In the genomic region with DNA sequence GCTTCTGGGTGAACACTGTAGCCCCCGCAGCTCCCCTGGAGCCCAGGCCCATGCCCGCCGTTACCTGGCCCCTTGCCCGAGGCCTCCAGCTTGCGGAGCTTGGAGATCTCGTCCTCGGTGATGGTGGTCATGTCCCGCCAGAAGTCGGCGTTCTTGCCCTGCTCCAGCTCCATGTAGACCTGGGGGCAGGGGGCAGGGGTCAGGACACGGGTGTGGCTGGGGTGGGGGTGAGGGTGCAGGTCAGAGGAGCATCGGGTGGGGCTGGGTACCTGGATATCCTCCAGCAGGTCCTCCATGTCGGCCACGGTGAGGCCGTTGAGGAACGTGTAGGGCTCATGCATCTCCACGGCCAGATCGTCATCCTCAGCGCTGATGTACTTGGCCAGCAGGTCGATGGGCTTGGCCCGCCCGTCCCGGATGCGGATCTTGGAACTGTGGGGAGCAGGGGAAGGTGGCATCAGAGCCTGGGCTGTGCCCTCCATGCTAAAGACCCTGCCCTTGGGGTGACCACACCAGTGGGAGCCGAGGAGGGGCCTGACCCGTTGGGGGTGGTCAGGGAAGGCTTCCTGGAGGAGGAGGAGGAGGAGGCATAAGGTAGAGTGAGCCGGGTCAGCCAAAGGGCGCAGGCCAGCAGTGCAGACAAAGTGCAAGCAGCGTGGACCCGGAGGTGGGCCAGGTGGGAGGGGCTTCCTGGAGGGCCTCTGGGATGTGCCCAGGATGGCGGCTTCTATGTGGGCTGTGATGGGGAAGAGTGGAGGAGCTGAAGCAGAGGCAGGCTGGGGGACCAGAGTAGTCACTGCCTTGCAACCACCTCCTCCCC, we compare ENCODE assay signal across 18 cellular contexts. TPM values are rescaled to one million over a fixed set of nuclear protein-coding genes. Genes with fewer than 3 reads are reported as not detected.
DNase-seq lines count a peak whose midpoint lies in the region; ATAC-seq and TF ChIP-seq lines count a peak whose summit lies in the region.
"Had no signal": no experiment of that assay in that cellular context is flagged by ENCODE, and none has a peak within 500 bp of the region (broad histone marks: within the 10 kb centered on the region; RNA-seq: fewer than 3 reads in every experiment).

No MANE protein-coding gene starts in this region.

- no peaks in the 10 kb centered on the region for H4K20me1 ChIP-seq in PC-3 (ENCODE audit: low read length)

- no TSS peak for BruUV-seq in PC-3 (replicated peaks; lab: Mats Ljungman, UMichigan)

- peaks cover 13% of the 10 kb centered on the region for H3K4me1 ChIP-seq in CD8-positive, alpha-beta T cell (ENCODE audit: insufficient read depth, low read length)
- H3K4me1 ChIP-seq in PC-3 (ENCODE audit: insufficient read depth, low read length): no peaks in the 10 kb centered on the region

- H3K4me1 Mint-ChIP-seq in CD8-positive, alpha-beta T cell (ENCODE audit: low read depth): peaks cover 11% of the 10 kb centered on the region
- H3K4me1 Mint-ChIP-seq in glutamatergic neuron (ENCODE audit: low read depth, unreplicated experiment): no peaks in the 10 kb centered on the region
- H3K4me1 Mint-ChIP-seq in activated CD4-positive, alpha-beta memory T cell treated with anti-CD3 and anti-CD28 coated beads for 36 hours (ENCODE audit: low read depth): peaks cover under 1% of the 10 kb centered on the region

- peak; percentile 53 for TF ChIP-seq CTCF in 22Rv1 (IDR thresholded peaks at IDR 0.05)
- TF ChIP-seq CTCF in CD8-positive, alpha-beta T cell (IDR thresholded peaks at IDR 0.05): peak; percentile 4
- TF ChIP-seq CTCF in PC-3 (conservative IDR thresholded peaks at IDR 0.05; ENCODE audit: low read depth, low read length): 0 out of 2 replicates have a peak, but pooled peaks have one; percentile 13
- peak; percentile 41 for TF ChIP-seq CTCF in glutamatergic neuron (IDR thresholded peaks at IDR 0.05; ENCODE audit: partially characterized antibody, unreplicated experiment)

- no peak overlapping the region for H3K4me3 ChIP-seq in CD8-positive, alpha-beta T cell (ENCODE audit: low read depth, low read length)
- H3K4me3 ChIP-seq in PC-3 (ENCODE audit: low read length): no peak overlapping the region
- H3K4me3 ChIP-seq: body of pancreas, GM23248, skin epidermis had no signal

- CTCF ChIA-PET in CD8-positive, alpha-beta T cell (lab: Charles Lee): interaction anchor here (0.6 to 7.1 kb wide), 9 partner anchors 10 to 86 kb away, joined by 3 to 55 read pairs (median 5); a partner anchor contains a TSS
- CTCF ChIA-PET in PC-3 (lab: Charles Lee): no interaction called here
- CTCF ChIA-PET in activated CD4-positive, alpha-beta memory T cell treated with anti-CD3 and anti-CD28 coated beads for 36 hours (lab: Charles Lee): interaction anchor here (0.7 to 2.2 kb wide), 6 partner anchors 33 to 80 kb away, joined by 3 to 5 read pairs (median 3); no protein-coding TSS in a partner anchor

- H3F3A ChIP-seq in PC-3 (ENCODE audit: low read length, unreplicated experiment): no peaks in the 10 kb centered on the region

- no peak overlapping the region for H3K27ac Mint-ChIP-seq in CD8-positive, alpha-beta T cell
- H3K27ac Mint-ChIP-seq in glutamatergic neuron (ENCODE audit: unreplicated experiment): no peak overlapping the region
- no peak overlapping the region for H3K27ac Mint-ChIP-seq in activated CD4-positive, alpha-beta memory T cell treated with anti-CD3 and anti-CD28 coated beads for 36 hours
- H3K27ac Mint-ChIP-seq: activated naive CD8-positive, alpha-beta T cell treated with anti-CD3 and anti-CD28 coated beads, Interleukin-2, amount 10 ng/mL, durations not matched to agents 7 days and 5 days; CD4-positive, alpha-beta memory T cell; memory B cell; type B pancreatic cell had no signal

- in situ Hi-C loops in ACHN (cut with HindIII; ENCODE audit: low pct_ligation_motif_present, low pct_unique_long_range_greater_than_20kb, low sequenced_read_pairs): no loop called here

- H3K36me3 ChIP-seq in CD8-positive, alpha-beta T cell (ENCODE audit: insufficient read depth, low read length): no peaks in the 10 kb centered on the region
- no peaks in the 10 kb centered on the region; the same call in 1 of the 2 replicates for H3K36me3 ChIP-seq in PC-3 (ENCODE audit: low read depth, low read length)

- no peaks in the 10 kb centered on the region for H3K9me3 Mint-ChIP-seq in CD8-positive, alpha-beta T cell
- H3K9me3 Mint-ChIP-seq in glutamatergic neuron (ENCODE audit: unreplicated experiment): no peaks in the 10 kb centered on the region
- H3K9me3 Mint-ChIP-seq in activated CD4-positive, alpha-beta memory T cell treated with anti-CD3 and anti-CD28 coated beads for 36 hours: no peaks in the 10 kb centered on the region
- H3K9me3 Mint-ChIP-seq: activated naive CD8-positive, alpha-beta T cell treated with anti-CD3 and anti-CD28 coated beads, Interleukin-2, amount 10 ng/mL, durations not matched to agents 7 days and 5 days; memory B cell; type B pancreatic cell had no signal

- DNase-seq in CD8-positive, alpha-beta T cell: no peak
- no peak for DNase-seq in PC-3
- DNase-seq in glutamatergic neuron: no peak
- DNase-seq in midbrain (lab: John Stamatoyannopoulos, UW): no peak
- DNase-seq in ACHN: no peak
- DNase-seq in activated CD4-positive, alpha-beta memory T cell treated with anti-CD3 and anti-CD28 coated beads for 36 hours: no peak
- DNase-seq: NCI-H1048, NCI-H187 treated with DMSO at 0.1 percent for 48 hours, NCI-H69 had no signal

- H3K4me3 Mint-ChIP-seq in CD8-positive, alpha-beta T cell: no peak overlapping the region
- H3K4me3 Mint-ChIP-seq in glutamatergic neuron (ENCODE audit: unreplicated experiment): no peak overlapping the region
- H3K4me3 Mint-ChIP-seq in activated CD4-positive, alpha-beta memory T cell treated with anti-CD3 and anti-CD28 coated beads for 36 hours: no peak overlapping the region
- H3K4me3 Mint-ChIP-seq: activated naive CD8-positive, alpha-beta T cell treated with anti-CD3 and anti-CD28 coated beads, Interleukin-2, amount 10 ng/mL, durations not matched to agents 7 days and 5 days; CD4-positive, alpha-beta memory T cell; memory B cell; type B pancreatic cell had no signal

- no peak for ATAC-seq in CD8-positive, alpha-beta T cell
- ATAC-seq in PC-3: no peak
- no peak for ATAC-seq in HG02938 (IDR thresholded peaks at IDR 0.05; ENCODE audit: unreplicated experiment)

- H2AFZ ChIP-seq in PC-3 (ENCODE audit: low read length): no peak overlapping the region
- H2AFZ ChIP-seq: GM23248 had no signal

- H3K4me2 ChIP-seq in PC-3 (ENCODE audit: low read length): no peak overlapping the region

- H3K79me2 ChIP-seq in PC-3 (ENCODE audit: low read length): peaks cover 3% of the 10 kb centered on the region; the same call in 1 of the 2 replicates

- H3K27me3 Mint-ChIP-seq in CD8-positive, alpha-beta T cell (ENCODE audit: low read depth): no peaks in the 10 kb centered on the region
- H3K27me3 Mint-ChIP-seq in glutamatergic neuron (ENCODE audit: unreplicated experiment): peaks cover 3% of the 10 kb centered on the region
- no peaks in the 10 kb centered on the region for H3K27me3 Mint-ChIP-seq in activated CD4-positive, alpha-beta memory T cell treated with anti-CD3 and anti-CD28 coated beads for 36 hours
- H3K27me3 Mint-ChIP-seq: activated naive CD8-positive, alpha-beta T cell treated with anti-CD3 and anti-CD28 coated beads, Interleukin-2, amount 10 ng/mL, durations not matched to agents 7 days and 5 days; CD4-positive, alpha-beta memory T cell; memory B cell; type B pancreatic cell had no signal

- peaks cover 27% of the 10 kb centered on the region for H3K36me3 Mint-ChIP-seq in CD8-positive, alpha-beta T cell
- H3K36me3 Mint-ChIP-seq in glutamatergic neuron (ENCODE audit: unreplicated experiment): no peaks in the 10 kb centered on the region
- H3K36me3 Mint-ChIP-seq in activated CD4-positive, alpha-beta memory T cell treated with anti-CD3 and anti-CD28 coated beads for 36 hours: peaks cover 1% of the 10 kb centered on the region
- H3K36me3 Mint-ChIP-seq: type B pancreatic cell had no signal

- POLR2A ChIA-PET in CD8-positive, alpha-beta T cell (lab: Charles Lee): interaction anchor here (1.1 kb wide), 1 partner anchor 62 kb away, joined by 3 read pairs; no protein-coding TSS in a partner anchor
- POLR2A ChIA-PET in PC-3 (lab: Charles Lee; ENCODE audit: unreplicated experiment): no interaction called here
- POLR2A ChIA-PET in activated CD4-positive, alpha-beta memory T cell treated with anti-CD3 and anti-CD28 coated beads for 36 hours (lab: Charles Lee): no interaction called here

- H3K27me3 ChIP-seq in CD8-positive, alpha-beta T cell (ENCODE audit: insufficient read depth, low read length): no peaks in the 10 kb centered on the region
- H3K27me3 ChIP-seq in PC-3 (ENCODE audit: low read length): no peaks in the 10 kb centered on the region
- H3K27me3 ChIP-seq: body of pancreas had no signal

- H3K9me2 ChIP-seq in PC-3 (replicated peaks; ENCODE audit: low read length): no peaks in the 10 kb centered on the region

- no peaks in the 10 kb centered on the region for H3K9me3 ChIP-seq in CD8-positive, alpha-beta T cell (ENCODE audit: low read length)
- no peaks in the 10 kb centered on the region for H3K9me3 ChIP-seq in PC-3 (ENCODE audit: low read length)
- H3K9me3 ChIP-seq: body of pancreas had no signal

- H3K27ac ChIP-seq in 22Rv1 (no peak overlapping the region), PC-3 (ENCODE audit: low read length) (no peak overlapping the region)
- no peak overlapping the region for H3K27ac ChIP-seq in CD8-positive, alpha-beta T cell (ENCODE audit: low read depth, low read length)
- H3K27ac ChIP-seq: body of pancreas, GM23248, skin epidermis had no signal

- H3K9ac ChIP-seq in PC-3 (ENCODE audit: low read length): no peak overlapping the region
- H3K9ac ChIP-seq: GM23248 had no signal

- intact Hi-C loops in CD8-positive, alpha-beta T cell (cut with DNase I, micrococcal nuclease): loop anchor here (1.0 to 2.0 kb wide), 4 partner anchors 33 to 74 kb away; a partner anchor contains a TSS
- intact Hi-C loops in PC-3 (cut with micrococcal nuclease): no loop called here
- intact Hi-C loops in activated CD4-positive, alpha-beta memory T cell treated with anti-CD3 and anti-CD28 coated beads for 36 hours (cut with micrococcal nuclease): loop anchor here (1.0 kb wide), 1 partner anchor 74 kb away; no protein-coding TSS in a partner anchor

RNA-seq across cellular contexts. Expression of a gene that starts 7.6 kb away (rescaled TPM):
- 10 to 100 TPM; 32.5 to 33.0 TPM for total RNA-seq in CD8-positive, alpha-beta T cell
- 47.8 and 51.3 TPM in 2 replicates for total RNA-seq in PC-3 (2014; rRNA removed)
- total RNA-seq in glutamatergic neuron (ENCODE audit: unreplicated experiment): 29.7 TPM
- 10 to 100 TPM; 25.2 to 27.2 TPM for total RNA-seq in activated CD4-positive, alpha-beta memory T cell treated with anti-CD3 and anti-CD28 coated beads for 36 hours

RNA-seq across cellular contexts. Expression of a gene that starts 12.3 kb away (rescaled TPM):
- total RNA-seq in CD8-positive, alpha-beta T cell: 1 to 10 TPM; 2.3 to 2.6 TPM
- total RNA-seq in PC-3 (2014; rRNA removed) (0.77 and 1.0 TPM in 2 replicates), glutamatergic neuron (ENCODE audit: unreplicated experiment) (not detected)
- under 1 TPM; 0.31 to 0.36 TPM for total RNA-seq in activated CD4-positive, alpha-beta memory T cell treated with anti-CD3 and anti-CD28 coated beads for 36 hours

RNA-seq across cellular contexts. Expression of a gene that starts 33.7 kb away (rescaled TPM):
- under 1 TPM; 0.19 to 0.49 TPM for total RNA-seq in CD8-positive, alpha-beta T cell
- total RNA-seq in PC-3 (2014; rRNA removed): 0.18 TPM in 1 of 2 replicates, not detected in the other
- total RNA-seq in glutamatergic neuron (ENCODE audit: unreplicated experiment): 0.20 TPM
- total RNA-seq in activated CD4-positive, alpha-beta memory T cell treated with anti-CD3 and anti-CD28 coated beads for 36 hours: under 1 TPM; 0.19 to 0.26 TPM
- total RNA-seq: GM23248 had no signal

RNA-seq across cellular contexts. Expression of a gene that starts 46.3 kb away (rescaled TPM):
- 10 to 100 TPM; 32.3 to 37.8 TPM for total RNA-seq in CD8-positive, alpha-beta T cell
- total RNA-seq in PC-3 (2014; rRNA removed) (146 and 210 TPM in 2 replicates), glutamatergic neuron (ENCODE audit: unreplicated experiment) (55.3 TPM)
- 10 to 100 TPM; 68.1 to 78.5 TPM for total RNA-seq in activated CD4-positive, alpha-beta memory T cell treated with anti-CD3 and anti-CD28 coated beads for 36 hours
